ENCODE assay signal across 8 cellular contexts in genomic region chrX:154097003-154097596, GRCh38. TPM values are rescaled to one million over a fixed set of nuclear protein-coding genes. Genes with fewer than 3 reads are reported as not detected.
DNase-seq lines count a peak whose midpoint lies in the region; ATAC-seq, FAIRE-seq and TF ChIP-seq lines count a peak whose summit lies in the region.

No MANE protein-coding gene starts in this region.

- H3K4me3 Mint-ChIP-seq in activated naive CD4-positive, alpha-beta T cell treated with anti-CD3 and anti-CD28 coated beads, Interleukin-2, amount 50 U/mL, for 24 hours = peak overlapping the region; percentile 92

- H3K79me2 ChIP-seq in osteoblast (ENCODE audit: insufficient read depth, low read length) = peaks cover 45% of the 10 kb centered on the region

- H3K4me1 Mint-ChIP-seq in activated naive CD4-positive, alpha-beta T cell treated with anti-CD3 and anti-CD28 coated beads, Interleukin-2, amount 50 U/mL, for 24 hours = peaks cover 54% of the 10 kb centered on the region

- H3K27ac ChIP-seq in osteoblast (ENCODE audit: low read depth, low read length) = peak overlapping the region; percentile 83
- peak overlapping the region; percentile 90 for H3K27ac ChIP-seq in thymus (ENCODE audit: low read depth)

- H3K4me1 ChIP-seq in osteoblast (ENCODE audit: insufficient read depth, low read length) (peaks cover 24% of the 10 kb centered on the region), thymus (ENCODE audit: control insufficient read depth, insufficient read depth, low read length) (peaks cover 3% of the 10 kb centered on the region)

- peaks cover 4% of the 10 kb centered on the region for H3K36me3 Mint-ChIP-seq in activated naive CD4-positive, alpha-beta T cell treated with anti-CD3 and anti-CD28 coated beads, Interleukin-2, amount 50 U/mL, for 24 hours

- peak overlapping the region; percentile 96 for H3K4me2 ChIP-seq in osteoblast (ENCODE audit: insufficient read depth, low read length)

- no peaks in the 10 kb centered on the region for H3K27me3 Mint-ChIP-seq in activated naive CD4-positive, alpha-beta T cell treated with anti-CD3 and anti-CD28 coated beads, Interleukin-2, amount 50 U/mL, for 24 hours

- H3K9me3 ChIP-seq in osteoblast (ENCODE audit: low read depth, low read length) = no peaks in the 10 kb centered on the region
- H3K9me3 ChIP-seq in thymus (ENCODE audit: control insufficient read depth) = no peaks in the 10 kb centered on the region

- H3K9me3 Mint-ChIP-seq in activated naive CD4-positive, alpha-beta T cell treated with anti-CD3 and anti-CD28 coated beads, Interleukin-2, amount 50 U/mL, for 24 hours = no peaks in the 10 kb centered on the region

- WGBS in thymus = 1% methylated on average over 80 of the region's 82 CpGs

- TF ChIP-seq CTCF in D721Med (IDR thresholded peaks at IDR 0.05; ENCODE audit: insufficient read depth, missing control alignments) = no peak
- no peak for TF ChIP-seq CTCF in osteoblast (IDR thresholded peaks at IDR 0.05; ENCODE audit: extremely low read depth, low read depth, low read length)

- no peak overlapping the region for H2AFZ ChIP-seq in osteoblast (ENCODE audit: low read length)

- ATAC-seq in GM21423 (IDR thresholded peaks at IDR 0.05; ENCODE audit: unreplicated experiment) = peak; percentile 41

- DNase-seq in D721Med (ENCODE audit: insufficient read length, low spot score) (peak; percentile 32), HuH-7.5 (ENCODE audit: low spot score) (peak; percentile 67), SK-MEL-5 (ENCODE audit: low read depth, low spot score) (peak; percentile 84), glomerular visceral epithelial cell (ENCODE audit: extremely low spot score) (peak; percentile 74), osteoblast (ENCODE audit: insufficient read length, low spot score, missing footprints) (peak; percentile 93)

- peaks cover 39% of the 10 kb centered on the region for H4K20me1 ChIP-seq in osteoblast (ENCODE audit: insufficient read depth, low read length)

- FAIRE-seq in D721Med (lab: Jason Lieb, UNC) = no peak

- H3K27ac Mint-ChIP-seq in activated naive CD4-positive, alpha-beta T cell treated with anti-CD3 and anti-CD28 coated beads, Interleukin-2, amount 50 U/mL, for 24 hours = peak overlapping the region; percentile 70

- peaks cover 12% of the 10 kb centered on the region for H3K27me3 ChIP-seq in osteoblast (ENCODE audit: insufficient read depth, low read length)
- no peaks in the 10 kb centered on the region for H3K27me3 ChIP-seq in thymus (ENCODE audit: control insufficient read depth, insufficient read depth)

- peak overlapping the region; percentile 82 for H3K4me3 ChIP-seq in osteoblast (ENCODE audit: insufficient read depth, low read length)
- peak overlapping the region; percentile 70 for H3K4me3 ChIP-seq in thymus (ENCODE audit: low read length)

- in situ Hi-C loops in SK-MEL-5 (cut with HindIII; ENCODE audit: low pct_unique_long_range_greater_than_20kb, low sequenced_read_pairs) = no loop called here

- H3K36me3 ChIP-seq in osteoblast (ENCODE audit: insufficient read depth, low read length) = no peaks in the 10 kb centered on the region
- H3K36me3 ChIP-seq in thymus (ENCODE audit: control insufficient read depth, insufficient read depth) = no peaks in the 10 kb centered on the region

RNA-seq across cellular contexts. Expression of gene MECP2, which starts 0.4 kb away (rescaled TPM):
- total RNA-seq in SK-MEL-5 (2014; rRNA removed; shearing (Covaris generic)) = 57.0 and 65.5 TPM in 2 replicates
- 39.1 and 51.2 TPM in 2 replicates for polyA plus RNA-seq in SK-MEL-5 (2015; cell fraction: cytosol; rRNA removed)
- polyA plus RNA-seq in SK-MEL-5 (2015; cell fraction: nucleus; rRNA removed) = 51.8 and 61.6 TPM in 2 replicates
- 31.1 and 33.3 TPM in 2 replicates for total RNA-seq in osteoblast
- 24.6 TPM for polyA plus RNA-seq in thymus

RNA-seq across cellular contexts. Expression of gene OPN1LW, which starts 46.9 kb away (rescaled TPM):
- not detected in 2 replicates for total RNA-seq in SK-MEL-5 (2014; rRNA removed; shearing (Covaris generic))
- not detected in 2 replicates for polyA plus RNA-seq in SK-MEL-5 (2015; cell fraction: cytosol; rRNA removed)
- polyA plus RNA-seq in SK-MEL-5 (2015; cell fraction: nucleus; rRNA removed) = not detected in 2 replicates
- not detected in 2 replicates for total RNA-seq in osteoblast
- not detected for polyA plus RNA-seq in thymus

Comparison
In these comparisons a context has a peak if more than half of its experiments do, and no peak if none do; other contexts are left out.
1. Peak in every context shown above with its lines: DNase-seq, ATAC-seq, H3K4me3 ChIP-seq and H3K27ac ChIP-seq.
2. DNase-seq: peak in every context shown above with its lines; median percentile 93 in osteoblast; 84 in SK-MEL-5; 74 in glomerular visceral epithelial cell; 67 in HuH-7.5; 32 in D721Med.